33 cellular contexts compared by ENCODE assay signal in genomic region chr6:92791403-92791802, GRCh38.
"Had no signal": no experiment of that assay in that cellular context is flagged by ENCODE, and none has a peak within 500 bp of the region (broad histone marks: within the 10 kb centered on the region; RNA-seq: fewer than 3 reads in every experiment).

No MANE protein-coding gene starts in this region.

- H3K27ac ChIP-seq: adrenal gland, ascending aorta, body of pancreas, brain microvascular endothelial cell, breast epithelium, cardiac muscle cell had no signal

- H3K27me3 ChIP-seq: adrenal gland, ascending aorta, body of pancreas, brain microvascular endothelial cell, breast epithelium, cardiac muscle cell had no signal

- FAIRE-seq: astrocyte, bronchial epithelial cell had no signal

- DNase-seq: activated effector memory CD4-positive, alpha-beta T cell treated with anti-CD3 and anti-CD28 coated beads, Interleukin-2, amount 50 U/mL, for 16 hours; activated effector memory CD4-positive, alpha-beta T cell treated with Interleukin-2 at 50 U/mL for 16 hours; activated gamma-delta T cell; activated gamma-delta T cell treated with Interleukin-2 at 50 U/mL for 16 hours; activated naive CD4-positive, alpha-beta T cell; activated naive CD4-positive, alpha-beta T cell treated with anti-CD3 and anti-CD28 coated beads for 36 hours; activated naive CD4-positive, alpha-beta T cell treated with anti-CD3 and anti-CD28 coated beads, Interleukin-2, amount 10 ng/mL, durations not matched to agents 7 days and 5 days; activated naive CD4-positive, alpha-beta T cell treated with anti-CD3 and anti-CD28 coated beads, Interleukin-2, amount 50 U/mL, for 16 hours; activated naive CD4-positive, alpha-beta T cell treated with Interleukin-2 at 50 U/mL for 16 hours; activated naive CD8-positive, alpha-beta T cell treated with anti-CD3 and anti-CD28 coated beads for 36 hours; activated naive CD8-positive, alpha-beta T cell treated with anti-CD3 and anti-CD28 coated beads, Interleukin-2, amount 10 ng/mL, durations not matched to agents 7 days and 5 days; activated naive CD8-positive, alpha-beta T cell treated with anti-CD3 and anti-CD28 coated beads, Interleukin-2, amount 50 U/mL, for 24 hours; activated T-cell treated with anti-CD3 and anti-CD28 coated beads, Interleukin-2, amount 50 U/mL, for 24 hours; activated T-cell treated with anti-CD3 and anti-CD28 coated beads, Interleukin-2, amount 50 U/mL, for 4 hours; activated T-cell treated with anti-CD3 and anti-CD28 coated beads, Interleukin-2, amount 50 U/mL, for 48 hours; activated T-cell treated with anti-CD3 and anti-CD28 coated beads, Interleukin-2, amount 50 U/mL, for 72 hours; adrenal gland; amniotic stem cell; amygdala; anterior cingulate cortex; aorta; body of pancreas; brain microvascular endothelial cell; caudate nucleus; central memory CD4-positive, alpha-beta T cell; cerebellar nuclear complex had no signal

- ATAC-seq: activated naive CD4-positive, alpha-beta T cell treated with anti-CD3 and anti-CD28 coated beads, Interleukin-2, amount 50 U/mL, for 72 hours; activated naive CD8-positive, alpha-beta T cell treated with anti-CD3 and anti-CD28 coated beads, Interleukin-2, amount 50 U/mL, for 24 hours; activated T-cell treated with anti-CD3 and anti-CD28 coated beads, Interleukin-2, amount 50 U/mL, for 4 hours; activated T-cell treated with anti-CD3 and anti-CD28 coated beads, Interleukin-2, amount 50 U/mL, for 72 hours; activated T-helper 17 cell treated with anti-CD3 and anti-CD28 coated beads, Interleukin-2, amount 50 U/mL, for 72 hours; body of pancreas had no signal

- H3K4me3 ChIP-seq: adrenal gland, ascending aorta, body of pancreas, breast epithelium, cardiac muscle cell had no signal

- H3K4me1 ChIP-seq: adrenal gland, ascending aorta, body of pancreas, breast epithelium had no signal

- H3K9me3 ChIP-seq: adrenal gland, ascending aorta, body of pancreas, breast epithelium had no signal

- H3K36me3 ChIP-seq: adrenal gland, ascending aorta, brain microvascular endothelial cell, breast epithelium, cardiac muscle cell had no signal
